Comparison of ENCODE assay signal across 10 cellular contexts in the genomic region with DNA sequence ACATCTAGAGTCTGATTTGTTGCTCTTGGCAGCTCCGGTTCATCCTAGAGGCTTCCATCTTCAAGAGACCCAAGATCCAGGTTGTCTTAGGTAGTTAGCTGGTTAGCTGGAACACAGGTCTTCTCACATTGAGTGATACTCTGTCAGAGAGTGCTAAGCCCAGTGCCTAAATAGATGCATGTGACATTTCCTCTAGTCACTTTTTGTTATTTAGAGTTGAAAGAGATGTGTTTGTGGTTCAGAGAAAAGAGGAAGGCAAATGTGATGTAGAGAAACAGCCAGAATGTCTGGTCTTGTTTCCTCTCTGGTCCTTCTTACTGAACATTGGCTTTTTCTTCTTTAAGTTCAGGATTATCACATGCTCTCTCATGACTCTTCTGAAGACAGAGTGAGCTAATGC.
DNase-seq lines count a peak whose midpoint lies in the region; ATAC-seq and TF ChIP-seq lines count a peak whose summit lies in the region.
"Had no signal": no experiment of that assay in that cellular context is flagged by ENCODE, and none has a peak within 500 bp of the region (broad histone marks: within the 10 kb centered on the region; RNA-seq: fewer than 3 reads in every experiment).

No MANE protein-coding gene starts in this region.

- no peak for TF ChIP-seq CTCF in GM12864 (IDR thresholded peaks at IDR 0.05; ENCODE audit: low read depth, low read length, missing control alignments)

- peak; percentile 63 for ATAC-seq in GM19452 (IDR thresholded peaks at IDR 0.05; ENCODE audit: unreplicated experiment)
- peak; percentile 58 for ATAC-seq in HG03571 (IDR thresholded peaks at IDR 0.05; ENCODE audit: unreplicated experiment)

- peak; percentile 66 for DNase-seq in GM12864 (ENCODE audit: low read depth)
- DNase-seq in globus pallidus (ENCODE audit: low spot score): peak; percentile 66
- no peak for DNase-seq in stimulated activated naive CD4-positive, alpha-beta T cell (lab: John Stamatoyannopoulos, UW)
- DNase-seq in NK-92 (lab: John Stamatoyannopoulos, UW; ENCODE audit: unreplicated experiment): no peak
- no peak for DNase-seq in SHP77 (lab: John Stamatoyannopoulos, UW)
- DNase-seq in OCI-M2 (lab: John Stamatoyannopoulos, UW; ENCODE audit: unreplicated experiment): no peak
- DNase-seq: EL, NCI-H2227 treated with DMSO at 0.1 percent for 48 hours had no signal

- H3K4me3 ChIP-seq in GM12864 (ENCODE audit: low read depth, low read length): no peak overlapping the region

Comparison
In these comparisons a context has a peak if more than half of its experiments do, and no peak if none do; other contexts are left out.
1. DNase-seq: peak in GM12864 (single experiment) and globus pallidus (single experiment); none in stimulated activated naive CD4-positive, alpha-beta T cell (0 of 6), NK-92 (single experiment), SHP77 (0 of 2) and OCI-M2 (single experiment).